Comparison of ENCODE assay signal across 17 cellular contexts in the genomic region with DNA sequence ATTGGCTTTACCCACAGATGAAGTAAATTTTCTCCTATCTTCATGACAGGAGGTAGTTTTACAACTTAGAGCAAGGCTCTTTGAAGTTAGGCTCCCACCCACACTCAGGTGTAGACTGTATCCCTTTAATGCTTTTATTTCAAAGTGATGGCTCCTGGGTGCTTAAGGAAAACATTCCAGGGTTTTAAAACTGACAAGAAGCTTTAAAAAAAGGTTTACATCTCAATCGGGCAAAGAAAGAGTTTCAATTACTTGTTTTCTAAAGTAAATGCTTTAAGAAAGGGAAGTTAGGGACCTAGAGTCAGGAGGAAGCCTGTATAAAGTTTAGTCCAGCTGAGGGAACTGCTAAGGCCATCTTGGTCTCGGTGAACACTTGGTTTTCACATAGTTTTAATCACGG.
A peak's percentile ranks its signal among the peaks of the same experiment; 100 is the strongest.
DNase-seq lines count a peak whose midpoint lies in the region; ATAC-seq and TF ChIP-seq lines count a peak whose summit lies in the region.
"Had no signal": no experiment of that assay in that cellular context is flagged by ENCODE, and none has a peak within 500 bp of the region (broad histone marks: within the 10 kb centered on the region; RNA-seq: fewer than 3 reads in every experiment).

No MANE protein-coding gene starts in this region.

- no peak overlapping the region for H3K4me3 Mint-ChIP-seq in WTC11
- H3K4me3 Mint-ChIP-seq: CD14-positive monocyte; CD4-positive, alpha-beta memory T cell had no signal

- no peak overlapping the region for H3K9ac ChIP-seq in mesenchymal stem cell (ENCODE audit: low read length)
- H3K9ac ChIP-seq: BLaER1 had no signal

- H4K8ac ChIP-seq in mesenchymal stem cell (ENCODE audit: low read length) = no peak overlapping the region

- TF ChIP-seq CTCF in WTC11 (IDR thresholded peaks at IDR 0.05) (no peak), osteoblast (IDR thresholded peaks at IDR 0.05; ENCODE audit: extremely low read depth, low read depth, low read length) (no peak)

- H3K4me2 ChIP-seq in osteoblast (ENCODE audit: insufficient read depth, low read length) (no peak overlapping the region), mesenchymal stem cell (ENCODE audit: low read length, poor library complexity, severe bottlenecking) (no peak overlapping the region)
- H3K4me2 ChIP-seq: BLaER1 had no signal

- H2AK5ac ChIP-seq in mesenchymal stem cell (ENCODE audit: low read length, severe bottlenecking) = no peak overlapping the region

- peaks cover 7% of the 10 kb centered on the region for H3K4me1 ChIP-seq in osteoblast (ENCODE audit: insufficient read depth, low read length)
- no peaks in the 10 kb centered on the region for H3K4me1 ChIP-seq in mesenchymal stem cell (ENCODE audit: control insufficient read depth, insufficient read depth, low read depth, low read length)
- H3K4me1 ChIP-seq: BLaER1 had no signal

- no peak overlapping the region for H3K18ac ChIP-seq in mesenchymal stem cell (ENCODE audit: low read depth in 1 of 2, low read length in 2 of 2)

- H3K27ac ChIP-seq in osteoblast (ENCODE audit: low read depth, low read length) (no peak overlapping the region), mesenchymal stem cell (ENCODE audit: low read length, poor library complexity, severe bottlenecking) (no peak overlapping the region)
- H3K27ac ChIP-seq: BLaER1, HL-60 had no signal

- H2AFZ ChIP-seq in osteoblast (ENCODE audit: low read length) (peak overlapping the region; percentile 49), mesenchymal stem cell (ENCODE audit: low read depth, low read length) (no peak overlapping the region)

- H3K27me3 Mint-ChIP-seq in WTC11 (ENCODE audit: low read depth) = peaks cover 100% of the 10 kb centered on the region
- H3K27me3 Mint-ChIP-seq: CD4-positive, alpha-beta memory T cell had no signal

- H3K9me3 ChIP-seq in osteoblast (ENCODE audit: low read depth, low read length) (no peaks in the 10 kb centered on the region), mesenchymal stem cell (ENCODE audit: control insufficient read depth, low read length) (peaks cover 14% of the 10 kb centered on the region)

- H4K20me1 ChIP-seq in osteoblast (ENCODE audit: insufficient read depth, low read length) = no peaks in the 10 kb centered on the region
- H4K20me1 ChIP-seq: BLaER1 had no signal

- H2BK120ac ChIP-seq in mesenchymal stem cell (ENCODE audit: low read depth, low read length) = no peak overlapping the region

- H4K91ac ChIP-seq in mesenchymal stem cell (ENCODE audit: low read length) = no peak overlapping the region

- CTCF ChIA-PET in WTC11 (lab: Charles Lee) = no interaction called here

- DNase-seq in ELF-1 (ENCODE audit: low read depth, low spot score) = peak; percentile 23
- no peak for DNase-seq in WTC11 (ENCODE audit: low spot score)
- DNase-seq in iPS-NIHi7 (ENCODE audit: extremely low spot score) = peak; percentile 8
- DNase-seq in osteoblast (ENCODE audit: insufficient read length, low spot score, missing footprints) = no peak
- DNase-seq in amygdala (lab: John Stamatoyannopoulos, UW) = no peak
- no peak for DNase-seq in NCI-H2081 (lab: John Stamatoyannopoulos, UW)
- no peak for DNase-seq in mesenchymal stem cell
- DNase-seq: 8988T; Calu3; CD4-positive, alpha-beta memory T cell; DMS53; GDM1; HCEC 1CT had no signal

- H3K27me3 ChIP-seq in osteoblast (ENCODE audit: insufficient read depth, low read length) (no peaks in the 10 kb centered on the region), mesenchymal stem cell (ENCODE audit: control insufficient read depth in 1 of 2, insufficient read depth in 1 of 2, low read length in 2 of 2) (no peaks in the 10 kb centered on the region)
- H3K27me3 ChIP-seq: BLaER1 had no signal

- POLR2A ChIA-PET in WTC11 (lab: Charles Lee) = no interaction called here

- H3K36me3 Mint-ChIP-seq in WTC11 = peaks cover 6% of the 10 kb centered on the region; the same call in 1 of the 2 replicates
- H3K36me3 Mint-ChIP-seq: CD14-positive monocyte; CD4-positive, alpha-beta memory T cell had no signal

- no peak overlapping the region for H2BK12ac ChIP-seq in mesenchymal stem cell (ENCODE audit: low read length in 2 of 2)

- H3K14ac ChIP-seq in mesenchymal stem cell (ENCODE audit: low read length in 2 of 2) = no peak overlapping the region

- no peak overlapping the region for H2BK15ac ChIP-seq in mesenchymal stem cell (ENCODE audit: low read depth, poor library complexity, severe bottlenecking)

- H3K4ac ChIP-seq in mesenchymal stem cell (ENCODE audit: low read depth in 1 of 2, low read length in 2 of 2) = no peak overlapping the region

- no peak overlapping the region for H3K27ac Mint-ChIP-seq in WTC11
- H3K27ac Mint-ChIP-seq: CD4-positive, alpha-beta memory T cell had no signal

- H3K23ac ChIP-seq in mesenchymal stem cell (ENCODE audit: low read length in 2 of 2) = no peak overlapping the region

- H3K79me1 ChIP-seq in mesenchymal stem cell (replicated peaks; ENCODE audit: low read length, poor library complexity, severe bottlenecking) = no peaks in the 10 kb centered on the region

- peak; percentile 57 for ATAC-seq in WTC11
- ATAC-seq: K562 had no signal

- WGBS in mesenchymal stem cell = 27% methylated on average over 3 of the region's 3 CpGs

- H3K79me2 ChIP-seq in osteoblast (ENCODE audit: insufficient read depth, low read length) = no peaks in the 10 kb centered on the region

- H3K36me3 ChIP-seq in osteoblast (ENCODE audit: insufficient read depth, low read length) (no peaks in the 10 kb centered on the region), mesenchymal stem cell (ENCODE audit: control insufficient read depth in 1 of 2, insufficient read depth in 2 of 2, low read depth in 1 of 2, low read length in 2 of 2) (no peaks in the 10 kb centered on the region)
- H3K36me3 ChIP-seq: BLaER1 had no signal

- H2BK5ac ChIP-seq in mesenchymal stem cell (ENCODE audit: low read depth, low read length, poor library complexity, severe bottlenecking) = no peak overlapping the region

- no peaks in the 10 kb centered on the region for H3K4me1 Mint-ChIP-seq in WTC11
- H3K4me1 Mint-ChIP-seq: CD14-positive monocyte; CD4-positive, alpha-beta memory T cell had no signal

- peaks cover 7% of the 10 kb centered on the region for H3K9me3 Mint-ChIP-seq in WTC11

- H3K4me3 ChIP-seq in osteoblast (ENCODE audit: insufficient read depth, low read length) (no peak overlapping the region), mesenchymal stem cell (ENCODE audit: insufficient read depth in 1 of 2, low read depth in 1 of 2, low read length in 2 of 2) (no peak overlapping the region)
- H3K4me3 ChIP-seq: BLaER1, K562 had no signal

TF ChIP-seq in WTC11, 78 proteins besides CTCF, POLR2A, EP300 and RAD21:
- TF ChIP-seq, protein P1, sequence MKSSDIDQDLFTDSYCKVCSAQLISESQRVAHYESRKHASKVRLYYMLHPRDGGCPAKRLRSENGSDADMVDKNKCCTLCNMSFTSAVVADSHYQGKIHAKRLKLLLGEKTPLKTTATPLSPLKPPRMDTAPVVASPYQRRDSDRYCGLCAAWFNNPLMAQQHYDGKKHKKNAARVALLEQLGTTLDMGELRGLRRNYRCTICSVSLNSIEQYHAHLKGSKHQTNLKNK (CRISPR knock-in tag; IDR thresholded peaks at IDR 0.05) = peak; percentile 39; the same call in 1 of the 2 replicates
- TF ChIP-seq ATF1 (CRISPR knock-in tag; IDR thresholded peaks at IDR 0.05) = no peak
- no peak for TF ChIP-seq ZNF138 (CRISPR knock-in tag; conservative IDR thresholded peaks at IDR 0.05)

Comparison
In these comparisons a context has a peak if more than half of its experiments do, and no peak if none do; other contexts are left out.
1. DNase-seq: peak in ELF-1 (single experiment) and iPS-NIHi7 (single experiment); none in WTC11 (single experiment), osteoblast (single experiment), amygdala (0 of 56), NCI-H2081 (0 of 2) and mesenchymal stem cell (single experiment).